In the genomic region with DNA sequence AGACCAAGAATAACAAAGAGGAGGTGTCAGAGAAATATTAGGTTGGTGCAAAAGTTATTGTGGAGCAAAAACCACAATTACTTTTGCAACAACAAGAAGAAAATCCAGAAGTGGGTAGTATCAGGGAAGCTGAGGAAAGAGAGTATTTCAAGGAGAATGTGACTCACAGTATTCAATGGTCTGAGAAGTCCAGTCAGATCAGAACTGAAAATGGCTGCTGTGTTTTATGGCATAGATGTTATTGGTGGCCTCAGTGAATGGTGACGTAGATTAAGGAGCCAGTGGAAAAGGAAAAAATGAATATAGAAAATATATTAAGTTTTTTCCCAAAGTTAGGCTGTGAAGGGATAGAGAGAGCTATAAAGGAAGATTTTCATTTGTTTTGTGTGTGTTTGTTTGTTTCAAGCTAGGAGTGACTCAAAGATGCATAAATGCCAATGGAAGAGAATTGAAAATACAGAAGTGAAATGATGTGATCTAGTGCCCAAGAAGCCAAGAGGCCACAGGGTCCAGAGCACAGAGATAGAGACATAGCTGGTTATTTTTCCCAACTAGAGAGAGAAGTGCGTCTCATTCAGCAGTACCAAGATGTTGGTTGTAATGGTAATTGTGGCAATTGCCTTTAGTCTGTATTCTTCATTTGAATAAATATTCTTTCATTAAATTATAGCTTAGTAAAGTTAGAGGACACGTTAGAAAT, we compare ENCODE assay signal across 18 cellular contexts.
"Had no signal": no experiment of that assay in that cellular context is flagged by ENCODE, and none has a peak within 500 bp of the region (broad histone marks: within the 10 kb centered on the region; RNA-seq: fewer than 3 reads in every experiment).

No MANE protein-coding gene starts in this region.

- H3K4me1 Mint-ChIP-seq: activated CD4-positive, alpha-beta memory T cell treated with anti-CD3 and anti-CD28 coated beads, Interleukin-2, amount 10 ng/mL, durations not matched to agents 7 days and 5 days; activated CD8-positive, alpha-beta memory T cell treated with anti-CD3 and anti-CD28 coated beads, Interleukin-2, amount 10 ng/mL, durations not matched to agents 7 days and 5 days; naive B cell; neural crest cell had no signal

- H3K4me3 Mint-ChIP-seq: activated CD4-positive, alpha-beta memory T cell treated with anti-CD3 and anti-CD28 coated beads, Interleukin-2, amount 10 ng/mL, durations not matched to agents 7 days and 5 days; activated CD8-positive, alpha-beta memory T cell treated with anti-CD3 and anti-CD28 coated beads, Interleukin-2, amount 10 ng/mL, durations not matched to agents 7 days and 5 days; dendritic cell treated with granulocyte-macrophage colony-stimulating factor and Interleukin-4, amounts not matched to agents 40 ng/mL and 50 ng/mL, for 4 days; naive B cell; neural crest cell had no signal

- H3K36me3 Mint-ChIP-seq: activated CD8-positive, alpha-beta memory T cell treated with anti-CD3 and anti-CD28 coated beads, Interleukin-2, amount 10 ng/mL, durations not matched to agents 7 days and 5 days; naive B cell had no signal

- DNase-seq: activated CD4-positive, alpha-beta memory T cell treated with anti-CD3 and anti-CD28 coated beads, Interleukin-2, amount 10 ng/mL, durations not matched to agents 7 days and 5 days; activated CD4-positive, alpha-beta T cell treated with anti-CD3 and anti-CD28 coated beads for 1 hour; activated CD8-positive, alpha-beta memory T cell treated with anti-CD3 and anti-CD28 coated beads, Interleukin-2, amount 10 ng/mL, durations not matched to agents 7 days and 5 days; activated effector memory CD4-positive, alpha-beta T cell treated with Interleukin-2 at 50 U/mL for 16 hours; activated naive CD4-positive, alpha-beta T cell treated with anti-CD3 and anti-CD28 coated beads, Interleukin-2, amount 50 U/mL, for 16 hours; effector CD8-positive, alpha-beta T cell; mesenchymal stem cell; mucosa of descending colon; naive B cell; stimulated activated CD4-positive, alpha-beta T cell treated with anti-CD3 and anti-CD28 coated beads, Interleukin-2, amount 100 ng/mL, for 48 hours; substantia nigra; SW 1271; T-helper 2 cell; tibial artery; WERI-Rb-1 had no signal

- H3K27ac Mint-ChIP-seq: activated CD4-positive, alpha-beta memory T cell treated with anti-CD3 and anti-CD28 coated beads, Interleukin-2, amount 10 ng/mL, durations not matched to agents 7 days and 5 days; activated CD8-positive, alpha-beta memory T cell treated with anti-CD3 and anti-CD28 coated beads, Interleukin-2, amount 10 ng/mL, durations not matched to agents 7 days and 5 days; dendritic cell treated with granulocyte-macrophage colony-stimulating factor and Interleukin-4, amounts not matched to agents 40 ng/mL and 50 ng/mL, for 4 days; progenitor cell of endocrine pancreas had no signal

- H3K27me3 Mint-ChIP-seq: dendritic cell treated with granulocyte-macrophage colony-stimulating factor and Interleukin-4, amounts not matched to agents 40 ng/mL and 50 ng/mL, for 4 days; progenitor cell of endocrine pancreas had no signal

- H3K9me3 Mint-ChIP-seq: activated CD4-positive, alpha-beta memory T cell treated with anti-CD3 and anti-CD28 coated beads, Interleukin-2, amount 10 ng/mL, durations not matched to agents 7 days and 5 days; dendritic cell treated with granulocyte-macrophage colony-stimulating factor and Interleukin-4, amounts not matched to agents 40 ng/mL and 50 ng/mL, for 4 days had no signal

- ATAC-seq: activated CD8-positive, alpha-beta memory T cell treated with anti-CD3 and anti-CD28 coated beads, Interleukin-2, amount 10 ng/mL, durations not matched to agents 7 days and 5 days; mucosa of descending colon had no signal

- H3K27ac ChIP-seq: tibial artery, WERI-Rb-1 had no signal
